ENCODE assay signal across 30 cellular contexts in the genomic region with DNA sequence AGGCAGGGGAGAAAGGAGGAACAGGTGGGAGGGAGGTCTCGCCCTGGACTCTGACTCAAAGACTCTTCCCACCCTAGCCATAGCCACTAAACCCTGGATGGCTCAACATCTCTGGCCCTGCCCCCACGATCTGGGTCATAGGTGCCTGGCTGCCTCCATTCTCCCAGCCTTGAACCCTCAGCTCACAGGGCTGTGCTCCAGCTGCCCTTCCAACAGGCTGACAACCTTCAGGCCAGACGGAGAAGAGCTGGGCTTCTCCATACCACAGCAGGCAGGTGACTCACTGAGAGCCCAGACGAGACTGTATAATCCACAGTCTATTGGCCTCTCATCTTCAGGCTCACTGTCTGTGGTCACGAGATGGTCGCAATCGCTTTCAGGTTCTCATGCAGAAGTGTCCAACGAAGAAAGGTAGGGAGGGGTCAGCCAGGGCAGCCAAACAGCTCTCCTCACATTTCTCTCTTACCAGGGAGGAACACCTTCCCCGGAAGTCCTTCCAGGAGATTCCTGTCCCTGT.
"Had no signal": no experiment of that assay in that cellular context is flagged by ENCODE, and none has a peak within 500 bp of the region (broad histone marks: within the 10 kb centered on the region; RNA-seq: fewer than 3 reads in every experiment).

No MANE protein-coding gene starts in this region.

- H3K36me3 ChIP-seq: breast epithelium, cardiac muscle cell, colonic mucosa, esophagus squamous epithelium had no signal

- H3K4me1 Mint-ChIP-seq: activated CD4-positive, alpha-beta T cell treated with anti-CD3 and anti-CD28 coated beads, Interleukin-2, amount 10 ng/mL, durations not matched to agents 7 days and 5 days; activated T-helper 17 cell treated with anti-CD3 and anti-CD28 coated beads, Interleukin-2, amount 50 U/mL, for 72 hours; WTC11 had no signal

- H3K27ac ChIP-seq: breast epithelium, cardiac muscle cell, colonic mucosa, epithelial cell of prostate, esophagus squamous epithelium, heart right ventricle had no signal

- H3K9me3 ChIP-seq: colonic mucosa, esophagus squamous epithelium had no signal

- H3K36me3 Mint-ChIP-seq: activated naive CD8-positive, alpha-beta T cell had no signal

- H3K9me3 Mint-ChIP-seq: activated CD4-positive, alpha-beta T cell treated with anti-CD3 and anti-CD28 coated beads, Interleukin-2, amount 10 ng/mL, durations not matched to agents 7 days and 5 days; activated T-helper 17 cell treated with anti-CD3 and anti-CD28 coated beads, Interleukin-2, amount 50 U/mL, for 72 hours had no signal

- DNase-seq: activated CD4-positive, alpha-beta T cell treated with anti-CD3 and anti-CD28 coated beads for 1 hour; activated CD4-positive, alpha-beta T cell treated with anti-CD3 and anti-CD28 coated beads for 4 hours; activated CD4-positive, alpha-beta T cell treated with anti-CD3 and anti-CD28 coated beads, Interleukin-2, amount 10 ng/mL, durations not matched to agents 7 days and 5 days; activated CD4-positive, alpha-beta T cell treated with anti-CD3 and anti-CD28 coated beads, Interleukin-2, amount 50 U/mL, for 48 hours; activated CD8-positive, alpha-beta memory T cell treated with anti-CD3 and anti-CD28 coated beads for 24 hours; activated CD8-positive, alpha-beta T cell treated with anti-CD3 and anti-CD28 coated beads for 36 hours; activated effector memory CD4-positive, alpha-beta T cell treated with Interleukin-2 at 50 U/mL for 16 hours; activated gamma-delta T cell treated with Interleukin-2 at 50 U/mL for 16 hours; activated naive CD4-positive, alpha-beta T cell treated with anti-CD3 and anti-CD28 coated beads, Interleukin-2, amount 50 U/mL, for 16 hours; activated naive CD4-positive, alpha-beta T cell treated with Interleukin-2 at 50 U/mL for 16 hours; activated T-cell treated with anti-CD3 and anti-CD28 coated beads, Interleukin-2, amount 50 U/mL, for 4 hours; amygdala; aorta; central memory CD4-positive, alpha-beta T cell; cerebellar nuclear complex; colonic mucosa; effector CD8-positive, alpha-beta T cell; esophagus squamous epithelium; heart right ventricle; T-helper 2 cell had no signal

- H3K4me3 Mint-ChIP-seq: activated CD4-positive, alpha-beta T cell treated with anti-CD3 and anti-CD28 coated beads, Interleukin-2, amount 10 ng/mL, durations not matched to agents 7 days and 5 days; activated CD8-positive, alpha-beta T cell treated with anti-CD3 and anti-CD28 coated beads for 36 hours; activated naive CD8-positive, alpha-beta T cell; activated T-cell treated with anti-CD3 and anti-CD28 coated beads, Interleukin-2, amount 50 U/mL, for 4 hours; activated T-helper 17 cell treated with anti-CD3 and anti-CD28 coated beads, Interleukin-2, amount 50 U/mL, for 72 hours; brain; WTC11 had no signal

- FAIRE-seq: endometrium, endothelial cell of umbilical vein, frontal cortex had no signal

- H3K27me3 Mint-ChIP-seq: activated naive CD8-positive, alpha-beta T cell; brain had no signal

- H3K27me3 ChIP-seq: breast epithelium, cardiac muscle cell, colonic mucosa, esophagus squamous epithelium had no signal

- H3K4me1 ChIP-seq: breast epithelium, colonic mucosa, esophagus squamous epithelium had no signal

- H3K27ac Mint-ChIP-seq: activated CD4-positive, alpha-beta T cell treated with anti-CD3 and anti-CD28 coated beads, Interleukin-2, amount 10 ng/mL, durations not matched to agents 7 days and 5 days; activated CD8-positive, alpha-beta T cell treated with anti-CD3 and anti-CD28 coated beads for 36 hours; activated naive CD8-positive, alpha-beta T cell; activated T-helper 17 cell treated with anti-CD3 and anti-CD28 coated beads, Interleukin-2, amount 50 U/mL, for 72 hours; WTC11 had no signal

- H3K4me3 ChIP-seq: breast epithelium, cardiac muscle cell, colonic mucosa, esophagus squamous epithelium, heart right ventricle had no signal
